25 cellular contexts compared by ENCODE assay signal in genomic region chr7:553637-554111, GRCh38. TPM values are rescaled to one million over a fixed set of nuclear protein-coding genes. Genes with fewer than 3 reads are reported as not detected.
DNase-seq lines count a peak whose midpoint lies in the region; ATAC-seq and FAIRE-seq lines count a peak whose summit lies in the region.
"Had no signal": no experiment of that assay in that cellular context is flagged by ENCODE, and none has a peak within 500 bp of the region (broad histone marks: within the 10 kb centered on the region; RNA-seq: fewer than 3 reads in every experiment).

No MANE protein-coding gene starts in this region.

- no peak overlapping the region for H3K4me3 ChIP-seq in neuronal stem cell (ENCODE audit: low read length in 2 of 2)
- H3K4me3 ChIP-seq: BLaER1, GM23338 had no signal

- peak; percentile 22 to 46 for DNase-seq in NCI-H526 (lab: John Stamatoyannopoulos, UW)
- DNase-seq in NCI-H526 treated with DMSO at 0.1 percent for 48 hours (lab: John Stamatoyannopoulos, UW) = no peak
- peak; percentile 64 for DNase-seq in left kidney (ENCODE audit: low read depth, low spot score)
- DNase-seq in neuronal stem cell (ENCODE audit: low spot score) = no peak
- DNase-seq in stimulated activated naive B cell treated with anti-CD40 and anti-IgM and Interleukin-4, amounts not matched to agents 10 μg/mL and 1 μg/mL and 100 μg/mL, for 72 hours = no peak
- DNase-seq in retina = no peak
- no peak for DNase-seq in NCI-H82 treated with DMSO at 0.1 percent for 48 hours (lab: John Stamatoyannopoulos, UW; ENCODE audit: unreplicated experiment)
- DNase-seq in urothelium cell line (ENCODE audit: low spot score) = no peak
- DNase-seq: ACHN; Caco-2; CD4-positive, alpha-beta memory T cell; DMS 273 treated with DMSO at 0.1 percent for 48 hours; HCEC 1CT; Karpas-422; MV-4-11; NCI-H1105 treated with DMSO at 0.1 percent for 48 hours; NCI-H1694; NCI-H2081; NCI-H2171; NCI-H345; SHP77 had no signal

- H3K27ac ChIP-seq in neuronal stem cell (replicated peaks; ENCODE audit: low read length) = no peak overlapping the region
- H3K27ac ChIP-seq: 22Rv1, BLaER1 had no signal

- H3K9ac ChIP-seq in neuronal stem cell (ENCODE audit: low read depth, low read length, poor library complexity) = peak overlapping the region; percentile 44
- H3K9ac ChIP-seq: BLaER1 had no signal

- no peaks in the 10 kb centered on the region for H3K4me1 Mint-ChIP-seq in stimulated activated naive B cell treated with anti-CD40 and anti-IgM and Interleukin-4, amounts not matched to agents 10 μg/mL and 1 μg/mL and 100 μg/mL, for 72 hours
- H3K4me1 Mint-ChIP-seq: CD4-positive, alpha-beta memory T cell; GM23338 had no signal

- peak overlapping the region; percentile 66 for H2BK5ac ChIP-seq in neuronal stem cell (ENCODE audit: low read length)

- no peaks in the 10 kb centered on the region for H3K36me3 ChIP-seq in neuronal stem cell (replicated peaks in 1 of 2; ENCODE audit: control insufficient read depth in 2 of 2, insufficient read depth in 2 of 2, low read length in 2 of 2)
- H3K36me3 ChIP-seq: BLaER1 had no signal

- FAIRE-seq in urothelium cell line (lab: Jason Lieb, UNC) = no peak
- FAIRE-seq: GM12891 had no signal

- H3K4me2 ChIP-seq in neuronal stem cell (ENCODE audit: insufficient read depth, low read length, poor library complexity, severe bottlenecking) = no peak overlapping the region
- H3K4me2 ChIP-seq: BLaER1, GM23338 had no signal

- peaks cover 2% of the 10 kb centered on the region for H3K79me1 ChIP-seq in neuronal stem cell (ENCODE audit: low read depth, low read length)

- WGBS in neuronal stem cell (ENCODE audit: extremely low coverage in 2 of 2, insufficient read length in 2 of 2, insufficient replicate concordance in 1 of 2), 2 donors = no CpG with 5 or more reads among the region's 18 CpGs

- H3K27ac Mint-ChIP-seq in stimulated activated naive B cell treated with anti-CD40 and anti-IgM and Interleukin-4, amounts not matched to agents 10 μg/mL and 1 μg/mL and 100 μg/mL, for 72 hours = peak overlapping the region; percentile 1
- H3K27ac Mint-ChIP-seq: CD4-positive, alpha-beta memory T cell; GM23338 had no signal

- no peaks in the 10 kb centered on the region for H3K27me3 ChIP-seq in neuronal stem cell (ENCODE audit: control insufficient read depth in 3 of 3, insufficient read depth in 3 of 3, low read depth in 1 of 3, low read length in 3 of 3)
- H3K27me3 ChIP-seq: BLaER1 had no signal

- H3K27me3 Mint-ChIP-seq in stimulated activated naive B cell treated with anti-CD40 and anti-IgM and Interleukin-4, amounts not matched to agents 10 μg/mL and 1 μg/mL and 100 μg/mL, for 72 hours = no peaks in the 10 kb centered on the region
- H3K27me3 Mint-ChIP-seq: CD4-positive, alpha-beta memory T cell had no signal

- peaks cover 5% of the 10 kb centered on the region in 2 donors for H3K9me3 ChIP-seq in neuronal stem cell (replicated peaks in 1 of 2; ENCODE audit: control insufficient read depth in 2 of 2, insufficient read depth in 1 of 2, low read depth in 1 of 2, low read length in 2 of 2)
- H3K9me3 ChIP-seq: BLaER1 had no signal

- no peak overlapping the region for H2AFZ ChIP-seq in neuronal stem cell (ENCODE audit: low read length)
- H2AFZ ChIP-seq: GM23338 had no signal

- no peak overlapping the region for H2BK15ac ChIP-seq in neuronal stem cell (ENCODE audit: low read length)

- H3K4ac ChIP-seq in neuronal stem cell (ENCODE audit: low read length) = no peak overlapping the region

- no peaks in the 10 kb centered on the region for H3K9me3 Mint-ChIP-seq in stimulated activated naive B cell treated with anti-CD40 and anti-IgM and Interleukin-4, amounts not matched to agents 10 μg/mL and 1 μg/mL and 100 μg/mL, for 72 hours
- H3K9me3 Mint-ChIP-seq: CD4-positive, alpha-beta memory T cell; GM23338 had no signal

- ATAC-seq in stimulated activated naive B cell treated with anti-CD40 and anti-IgM and Interleukin-4, amounts not matched to agents 10 μg/mL and 1 μg/mL and 100 μg/mL, for 72 hours (replicated peaks) = no peak
- ATAC-seq: GM23338 had no signal

- peak overlapping the region; percentile 57 for H3K18ac ChIP-seq in neuronal stem cell (ENCODE audit: low read length)

- peak overlapping the region; percentile 85 for H3K23ac ChIP-seq in neuronal stem cell (ENCODE audit: low read depth, low read length, poor library complexity)

- peak overlapping the region; percentile 43 for H4K8ac ChIP-seq in neuronal stem cell (ENCODE audit: low read depth, low read length)

- no peak overlapping the region for H4K91ac ChIP-seq in neuronal stem cell (ENCODE audit: low read depth, low read length, poor library complexity)

- H3K4me1 ChIP-seq in neuronal stem cell (ENCODE audit: control insufficient read depth in 2 of 2, insufficient read depth in 1 of 2, low read depth in 1 of 2, low read length in 2 of 2) = no peaks in the 10 kb centered on the region
- H3K4me1 ChIP-seq: Caco-2 had no signal

- H3K14ac ChIP-seq in neuronal stem cell (ENCODE audit: low read length) = peak overlapping the region; percentile 56

- no peak overlapping the region for H2BK120ac ChIP-seq in neuronal stem cell (ENCODE audit: low read depth, low read length)

- no peak overlapping the region for H2AK5ac ChIP-seq in neuronal stem cell (ENCODE audit: low read depth, low read length)

- peaks cover 26 to 44% of the 10 kb centered on the region in 2 donors for H3K36me3 Mint-ChIP-seq in stimulated activated naive B cell treated with anti-CD40 and anti-IgM and Interleukin-4, amounts not matched to agents 10 μg/mL and 1 μg/mL and 100 μg/mL, for 72 hours

- no peak overlapping the region for H3K4me3 Mint-ChIP-seq in stimulated activated naive B cell treated with anti-CD40 and anti-IgM and Interleukin-4, amounts not matched to agents 10 μg/mL and 1 μg/mL and 100 μg/mL, for 72 hours
- H3K4me3 Mint-ChIP-seq: CD4-positive, alpha-beta memory T cell; GM23338 had no signal

- H2BK12ac ChIP-seq in neuronal stem cell (ENCODE audit: low read length) = no peak overlapping the region

RNA-seq across cellular contexts. Expression of gene PDGFA, which starts 34.0 kb away (rescaled TPM):
- polyA plus RNA-seq in neuronal stem cell (2013, experiment 1 of 2) = 6.2 TPM
- 5.7 TPM for polyA plus RNA-seq in neuronal stem cell (2013, experiment 2 of 2)
- polyA plus RNA-seq: CD4-positive, alpha-beta memory T cell had no signal

Comparison
In these comparisons a context has a peak if more than half of its experiments do, and no peak if none do; other contexts are left out.
1. DNase-seq: peak in NCI-H526 (2 of 2) and left kidney (single experiment); none in NCI-H526 treated with DMSO at 0.1 percent for 48 hours (single experiment), neuronal stem cell (single experiment), stimulated activated naive B cell treated with anti-CD40 and anti-IgM and Interleukin-4, amounts not matched to agents 10 μg/mL and 1 μg/mL and 100 μg/mL, for 72 hours (single experiment), retina (single experiment), NCI-H82 treated with DMSO at 0.1 percent for 48 hours (single experiment) and urothelium cell line (single experiment).